9 cellular contexts compared by ENCODE assay signal in genomic region chr13:45120967-45121366, GRCh38. TPM values are rescaled to one million over a fixed set of nuclear protein-coding genes. Genes with fewer than 3 reads are reported as not detected.
DNase-seq lines count a peak whose midpoint lies in the region; ATAC-seq and TF ChIP-seq lines count a peak whose summit lies in the region.
"Had no signal": no experiment of that assay in that cellular context is flagged by ENCODE, and none has a peak within 500 bp of the region (broad histone marks: within the 10 kb centered on the region; RNA-seq: fewer than 3 reads in every experiment).

No MANE protein-coding gene starts in this region.

- TF ChIP-seq CTCF in GM12875 (IDR thresholded peaks at IDR 0.05; ENCODE audit: borderline replicate concordance, insufficient read depth, low read depth, low read length) (no peak), OCI-LY7 (conservative IDR thresholded peaks at IDR 0.05; ENCODE audit: low read length) (no peak), fibroblast of pulmonary artery (IDR thresholded peaks at IDR 0.05; ENCODE audit: low read length, missing control alignments) (no peak)

- H4K20me1 ChIP-seq in OCI-LY7 (ENCODE audit: insufficient read depth, low read length) = peaks cover 5% of the 10 kb centered on the region; the same call in 1 of the 2 replicates

- no peaks in the 10 kb centered on the region for H3K27me3 Mint-ChIP-seq in activated T-cell treated with anti-CD3 and anti-CD28 coated beads, Interleukin-2, amount 50 U/mL, for 4 hours (ENCODE audit: low read depth)
- H3K27me3 Mint-ChIP-seq: naive thymus-derived CD8-positive, alpha-beta T cell had no signal

- CTCF ChIA-PET in OCI-LY7 (lab: Charles Lee; ENCODE audit: unreplicated experiment) = no interaction called here

- H3K79me2 ChIP-seq in OCI-LY7 (ENCODE audit: insufficient read depth, low read depth, low read length) = peaks cover 50% of the 10 kb centered on the region

- in situ Hi-C loops in ACHN (cut with HindIII; ENCODE audit: low pct_ligation_motif_present, low pct_unique_long_range_greater_than_20kb, low sequenced_read_pairs) = no loop called here

- POLR2A ChIA-PET in OCI-LY7 (lab: Charles Lee) = interaction anchor here (0.6 to 1.0 kb wide), 2 partner anchors 107 to 119 kb away, joined by 3 to 4 read pairs; no protein-coding TSS in a partner anchor

- peak overlapping the region; percentile 39 for H3K27ac ChIP-seq in OCI-LY7 (ENCODE audit: low read depth, low read length, poor library complexity, severe bottlenecking)

- peak; percentile 8 for DNase-seq in OCI-LY7 (ENCODE audit: low spot score)
- no peak for DNase-seq in fibroblast of pulmonary artery (ENCODE audit: low read depth)
- no peak for DNase-seq in skeletal muscle cell (ENCODE audit: low read depth)
- no peak for DNase-seq in ACHN
- no peak for DNase-seq in activated T-cell treated with anti-CD3 and anti-CD28 coated beads, Interleukin-2, amount 50 U/mL, for 4 hours
- DNase-seq in H4 (ENCODE audit: low spot score) = no peak
- DNase-seq in pons (ENCODE audit: low spot score) = no peak

- no peaks in the 10 kb centered on the region for H3K36me3 ChIP-seq in OCI-LY7 (ENCODE audit: insufficient read depth, low read length)

- H3K4me3 ChIP-seq in GM12875 (ENCODE audit: low read depth, low read length) (peak overlapping the region; percentile 82), OCI-LY7 (ENCODE audit: low read depth, low read length, poor library complexity, severe bottlenecking) (peak overlapping the region; percentile 80), fibroblast of pulmonary artery (replicated peaks; ENCODE audit: low read depth, low read length) (peak overlapping the region; percentile 94), skeletal muscle cell (ENCODE audit: low read depth, low read length) (peak overlapping the region; percentile 66)

- H3K9me3 ChIP-seq in OCI-LY7 (ENCODE audit: low read length) = no peaks in the 10 kb centered on the region

- peaks cover 17% of the 10 kb centered on the region for H3K4me1 Mint-ChIP-seq in activated T-cell treated with anti-CD3 and anti-CD28 coated beads, Interleukin-2, amount 50 U/mL, for 4 hours (ENCODE audit: low read depth)

- intact Hi-C loops in OCI-LY7 (cut with micrococcal nuclease; ENCODE audit: unreplicated experiment) = loop anchor here (1.0 kb wide), 1 partner anchor 31 kb away; no protein-coding TSS in a partner anchor

- H3K36me3 Mint-ChIP-seq in activated T-cell treated with anti-CD3 and anti-CD28 coated beads, Interleukin-2, amount 50 U/mL, for 4 hours (ENCODE audit: insufficient read depth) = peaks cover 7% of the 10 kb centered on the region

- no peak for ATAC-seq in activated T-cell treated with anti-CD3 and anti-CD28 coated beads, Interleukin-2, amount 50 U/mL, for 4 hours

- H3K4me3 Mint-ChIP-seq in activated T-cell treated with anti-CD3 and anti-CD28 coated beads, Interleukin-2, amount 50 U/mL, for 4 hours = no peak overlapping the region
- H3K4me3 Mint-ChIP-seq: naive thymus-derived CD8-positive, alpha-beta T cell had no signal

- H3K4me1 ChIP-seq in OCI-LY7 (ENCODE audit: insufficient read depth, low read length, poor library complexity, severe bottlenecking) = peaks cover 14% of the 10 kb centered on the region

- peak overlapping the region; percentile 96; the same call in 1 of the 2 replicates for H2AFZ ChIP-seq in OCI-LY7 (ENCODE audit: low read length)

- no peaks in the 10 kb centered on the region for H3K9me2 ChIP-seq in OCI-LY7 (ENCODE audit: insufficient read depth, low read length)

- BruUV-seq in OCI-LY7 (replicated peaks; lab: Mats Ljungman, UMichigan) = no TSS peak

- H3K4me2 ChIP-seq in OCI-LY7 (ENCODE audit: low read length) = peak overlapping the region; percentile 87

- no peaks in the 10 kb centered on the region for H3K9me3 Mint-ChIP-seq in activated T-cell treated with anti-CD3 and anti-CD28 coated beads, Interleukin-2, amount 50 U/mL, for 4 hours
- H3K9me3 Mint-ChIP-seq: naive thymus-derived CD8-positive, alpha-beta T cell had no signal

RNA-seq across cellular contexts. Expression of gene GTF2F2, which starts 0.7 kb away (rescaled TPM):
- 20.1 and 28.0 TPM in 2 replicates for total RNA-seq in OCI-LY7 (2014; rRNA removed; shearing (Covaris generic))
- total RNA-seq in OCI-LY7 (2022) = 22.5 and 25.1 TPM in 2 replicates
- 10 to 100 TPM; 34.5 to 35.9 (median 35.5) TPM for total RNA-seq in activated T-cell treated with anti-CD3 and anti-CD28 coated beads, Interleukin-2, amount 50 U/mL, for 4 hours
- total RNA-seq in H4 (2014; rRNA removed; shearing (Covaris generic)) = 28.9 and 36.5 TPM in 2 replicates
